In the genomic region with DNA sequence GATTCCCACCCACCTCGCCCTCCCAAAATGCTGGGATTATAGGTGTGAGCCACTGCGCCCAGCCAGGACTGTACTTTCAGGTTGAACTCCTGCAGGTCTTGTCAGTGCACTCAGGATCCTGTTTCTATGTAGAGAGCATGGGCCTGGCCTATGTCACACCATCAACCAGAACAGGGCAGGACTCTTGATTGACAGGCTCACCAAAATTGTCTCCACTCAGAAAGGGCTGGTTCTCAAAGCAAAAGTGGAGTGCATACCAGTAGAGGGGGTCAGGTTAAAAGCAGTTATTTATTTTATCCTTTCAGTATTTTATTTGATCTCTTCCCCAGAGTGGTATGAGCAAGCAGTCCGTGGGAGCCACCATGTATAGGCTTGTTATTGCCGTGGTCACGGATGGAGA, we compare ENCODE assay signal across 22 cellular contexts. TPM values are rescaled to one million over a fixed set of nuclear protein-coding genes. Genes with fewer than 3 reads are reported as not detected.
DNase-seq lines count a peak whose midpoint lies in the region; ATAC-seq, FAIRE-seq and TF ChIP-seq lines count a peak whose summit lies in the region.
"Had no signal": no experiment of that assay in that cellular context is flagged by ENCODE, and none has a peak within 500 bp of the region (broad histone marks: within the 10 kb centered on the region; RNA-seq: fewer than 3 reads in every experiment).

No MANE protein-coding gene starts in this region.

- TF ChIP-seq RAD21 in K562 (CRISPR knock-in tag; conservative IDR thresholded peaks at IDR 0.05 in 1 of 2, IDR thresholded peaks at IDR 0.05 in 1 of 2) = no peak

- no TSS peak for BruUV-seq in K562 (replicated peaks; lab: Mats Ljungman, UMichigan)

- H2BK5ac ChIP-seq in trophoblast cell (ENCODE audit: low read depth, low read length, poor library complexity) = no peak overlapping the region

- peaks cover 29 to 49% of the 10 kb centered on the region in 2 experiments for H3K27me3 ChIP-seq in K562 (ENCODE audit: control insufficient read depth in 2 of 2, insufficient read depth in 2 of 2, low read length in 2 of 2)
- H3K27me3 ChIP-seq in trophoblast cell (ENCODE audit: insufficient read depth, low read length) = no peaks in the 10 kb centered on the region
- H3K27me3 ChIP-seq in stomach = peaks cover 0 to 17% (median 0%) of the 10 kb centered on the region in 3 donors

- TF ChIP-seq EP300 in K562 (IDR thresholded peaks at IDR 0.05; ENCODE audit: low read length) = no peak
- no peak for TF ChIP-seq EP300 in stomach (IDR thresholded peaks at IDR 0.05)

- no peak overlapping the region for H3K4ac ChIP-seq in trophoblast cell (ENCODE audit: low read depth, low read length)

- no peak overlapping the region for H3K9ac ChIP-seq in K562 (ENCODE audit: insufficient read depth in 1 of 2, low read depth in 2 of 2, low read length in 2 of 2)
- no peak overlapping the region for H3K9ac ChIP-seq in trophoblast cell (ENCODE audit: low read length)
- H3K9ac ChIP-seq: BLaER1 treated with 17β-estradiol and CSF1 and Interleukin-3, amounts not matched to agents 10 nM and 100 nM had no signal

- H3K36me3 ChIP-seq in K562 (ENCODE audit: control insufficient read depth, insufficient read depth, low read length) (no peaks in the 10 kb centered on the region), trophoblast cell (ENCODE audit: control insufficient read depth in 1 of 2, insufficient read depth in 2 of 2, low read length in 2 of 2) (no peaks in the 10 kb centered on the region), stomach (no peaks in the 10 kb centered on the region)
- H3K36me3 ChIP-seq: BLaER1 treated with 17β-estradiol and CSF1 and Interleukin-3, amounts not matched to agents 10 nM and 100 nM had no signal

- H4K91ac ChIP-seq in trophoblast cell (ENCODE audit: low read depth, low read length) = no peak overlapping the region

- H3K14ac ChIP-seq in trophoblast cell (ENCODE audit: low read length) = no peak overlapping the region

- H3K4me1 ChIP-seq in K562 (replicated peaks in 1 of 2; ENCODE audit: control insufficient read depth in 2 of 2, insufficient read depth in 2 of 2, low read length in 2 of 2) = no peaks in the 10 kb centered on the region
- peaks cover 0 to 4% of the 10 kb centered on the region in 2 experiments for H3K4me1 ChIP-seq in trophoblast cell (ENCODE audit: control insufficient read depth in 1 of 2, insufficient read depth in 2 of 2, low read length in 2 of 2)
- H3K4me1 ChIP-seq in stomach = no peaks in the 10 kb centered on the region
- H3K4me1 ChIP-seq: Caco-2 had no signal

- H3K4me3 ChIP-seq in K562 (no peak overlapping the region), trophoblast cell (ENCODE audit: low read depth, low read length) (no peak overlapping the region), stomach (no peak overlapping the region)
- H3K4me3 ChIP-seq: BLaER1 treated with 17β-estradiol and CSF1 and Interleukin-3, amounts not matched to agents 10 nM and 100 nM had no signal

- in situ Hi-C loops in K562 (cut with MboI) = loop anchor here (25.0 kb wide), 1 partner anchor 651 kb away; no protein-coding TSS in a partner anchor
- in situ Hi-C loops in ACHN (cut with HindIII; ENCODE audit: low pct_ligation_motif_present, low pct_unique_long_range_greater_than_20kb, low sequenced_read_pairs) = loop anchor here (25.0 kb wide), 1 partner anchor 126 kb away; a partner anchor contains a TSS

- no peak overlapping the region for H4K8ac ChIP-seq in trophoblast cell (ENCODE audit: low read depth, low read length)

- POLR2A ChIA-PET in HEK293T (lab: Yijun Ruan, JAX) (no interaction called here), K562 (lab: Yijun Ruan, JAX) (no interaction called here)

- no peak for TF ChIP-seq POLR2A in K562 (conservative IDR thresholded peaks at IDR 0.05)
- TF ChIP-seq POLR2A in stomach (IDR thresholded peaks at IDR 0.05) = no peak

- H3K23ac ChIP-seq in trophoblast cell (ENCODE audit: low read length) = peak overlapping the region; percentile 70

- H3K9me3 ChIP-seq in K562 (replicated peaks; ENCODE audit: control insufficient read depth, insufficient read depth, low read depth, low read length) (no peaks in the 10 kb centered on the region), trophoblast cell (ENCODE audit: insufficient read depth, low read depth, low read length) (no peaks in the 10 kb centered on the region), stomach (no peaks in the 10 kb centered on the region)
- H3K9me3 ChIP-seq: BLaER1 treated with 17β-estradiol and CSF1 and Interleukin-3, amounts not matched to agents 10 nM and 100 nM; Caco-2 had no signal

- TF ChIP-seq CTCF in K562 (IDR thresholded peaks at IDR 0.05 in 2 of 3, conservative IDR thresholded peaks at IDR 0.05 in 1 of 3; ENCODE audit: insufficient read depth in 2 of 3, low read depth in 1 of 3, low read length in 3 of 3) = no peak
- no peak for TF ChIP-seq CTCF in stomach (IDR thresholded peaks at IDR 0.05)

- ATAC-seq in K562 = peak; percentile 50
- ATAC-seq: CD8-positive, alpha-beta T cell had no signal

- intact Hi-C loops in K562 (cut with micrococcal nuclease) = no loop called here
- intact Hi-C loops in stomach (cut with DNase I; ENCODE audit: low total_unique reads) = no loop called here

- H3K79me1 ChIP-seq in trophoblast cell (ENCODE audit: low read length) = no peaks in the 10 kb centered on the region

- H4K12ac ChIP-seq in trophoblast cell (ENCODE audit: low read depth, low read length) = no peak overlapping the region

- DNase-seq in HEK293T (ENCODE audit: extremely low spot score) (no peak), K562 (ENCODE audit: extremely low read depth in 1 of 4, low spot score in 3 of 4) (no peak), trophoblast cell (no peak), NCI-H1417 (lab: John Stamatoyannopoulos, UW) (no peak), stomach (no peak), ACHN (no peak)
- DNase-seq: 8988T; AML-193; Caco-2; Calu3; CD4-positive, alpha-beta T cell; CD8-positive, alpha-beta T cell; DMS79 treated with DMSO at 0.1 percent for 48 hours; GF-D8 had no signal

- H4K20me1 ChIP-seq in K562 (replicated peaks; ENCODE audit: control insufficient read depth, insufficient read depth, low read length) = no peaks in the 10 kb centered on the region

- H3K27ac ChIP-seq in K562 (ENCODE audit: extremely low read depth, low read depth, low read length) (no peak overlapping the region), trophoblast cell (ENCODE audit: low read depth, low read length) (no peak overlapping the region), stomach (no peak overlapping the region)
- H3K27ac ChIP-seq: BLaER1 treated with 17β-estradiol and CSF1 and Interleukin-3, amounts not matched to agents 10 nM and 100 nM; C4-2B had no signal

- no peak overlapping the region for H2BK120ac ChIP-seq in trophoblast cell (ENCODE audit: insufficient read depth, low read length, poor library complexity)

- no peak overlapping the region for H2BK12ac ChIP-seq in trophoblast cell (ENCODE audit: low read length)

- no peak overlapping the region for H2AK5ac ChIP-seq in trophoblast cell (ENCODE audit: low read length)

- 1% methylated on average over 5 of the region's 5 CpGs for WGBS in K562 (ENCODE audit: insufficient coverage, low coverage, missing lambda C conversion rate)
- no CpG with 5 or more reads among the region's 5 CpGs for WGBS in trophoblast cell (ENCODE audit: extremely low coverage, insufficient coverage, insufficient read length)
- 90 to 93% (median 91%) methylated on average over 5 of the region's 5 CpGs for WGBS in stomach, 5 donors

- H3K4me2 ChIP-seq in K562 (ENCODE audit: insufficient read depth, low read length) = no peak overlapping the region
- H3K4me2 ChIP-seq in trophoblast cell (ENCODE audit: low read length) = no peak overlapping the region
- H3K4me2 ChIP-seq: BLaER1 treated with 17β-estradiol and CSF1 and Interleukin-3, amounts not matched to agents 10 nM and 100 nM had no signal

- CTCF ChIA-PET in HEK293T (lab: Yijun Ruan, JAX) = no interaction called here
- CTCF ChIA-PET in K562 (lab: Yijun Ruan, JAX; ENCODE audit: low intra/inter-chr PET ratio) = no interaction called here

- no peak overlapping the region for H3K18ac ChIP-seq in trophoblast cell (ENCODE audit: low read length)

- FAIRE-seq in K562 (lab: Jason Lieb, UNC) = no peak
- FAIRE-seq: A204.1, D721Med, G401.6, GM12891, GM19239 had no signal

- no peak overlapping the region for H2AFZ ChIP-seq in K562 (ENCODE audit: low read depth, low read length)
- no peak overlapping the region for H2AFZ ChIP-seq in trophoblast cell (ENCODE audit: insufficient read depth, low read length, poor library complexity)

- no peaks in the 10 kb centered on the region for H3K79me2 ChIP-seq in K562 (ENCODE audit: control insufficient read depth, insufficient read depth, low read length)
- H3K79me2 ChIP-seq in trophoblast cell (ENCODE audit: control insufficient read depth, insufficient read depth, low read length, poor library complexity) = no peaks in the 10 kb centered on the region

- H3K9me1 ChIP-seq in K562 (ENCODE audit: control insufficient read depth, insufficient read depth, low read length) = no peaks in the 10 kb centered on the region

TF ChIP-seq in HEK293T, 16 proteins besides CTCF, POLR2A, EP300 and RAD21 (continues in another document):
- no peak for TF ChIP-seq ELF4 (IDR thresholded peaks at IDR 0.05)

TF ChIP-seq in K562, 482 proteins besides CTCF, POLR2A, EP300 and RAD21 (continues in another document):
- TF ChIP-seq MECOM (CRISPR knock-in tag; IDR thresholded peaks at IDR 0.05) = no peak

RNA-seq across cellular contexts. Expression of a gene that starts 27.4 kb away (rescaled TPM):
- total RNA-seq in K562 (2011; cell fraction: chromatin; rRNA removed; ENCODE audit: low replicate concordance) = not detected in 2 replicates
- total RNA-seq in K562 (2011; cell fraction: nucleolus; rRNA removed) = not detected in 2 replicates
- total RNA-seq in K562 (2011; cell fraction: nucleoplasm; rRNA removed) = not detected in 2 replicates
- total RNA-seq in K562 (2014; rRNA removed) (not detected in 2 replicates), K562 (2014; rRNA removed; fragmentation: Illumina TruSeq; extraction: Trizol) (not detected in 2 replicates), K562 (2015; rRNA removed; fragmentation: Illumina TruSeq; extraction: Trizol) (0.08 TPM in 1 of 2 replicates, not detected in the other), K562 (2021) (0.07 and 0.13 TPM in 2 replicates), stomach (not detected)
- polyA plus RNA-seq in K562 (2011; rRNA removed) (0.04 TPM in 2 replicates), K562 (2014; fragmentation: Illumina TruSeq; extraction: Trizol) (0.07 TPM in 1 of 2 replicates, not detected in the other), K562 (2014; fragmentation: Nextera tagmentation; extraction: Ambion mirVana) (not detected), K562 (2014; rRNA removed) (not detected in 2 replicates), stomach (under 1 TPM in 1 of 3 donors, not detected in 2; 0.12 TPM)
- 0.06 TPM in 1 of 2 replicates, not detected in the other for polyA plus RNA-seq in K562 (2011; cell fraction: cytosol; rRNA removed)
- 0.06 and 0.07 TPM in 2 replicates for polyA plus RNA-seq in K562 (2011; cell fraction: nucleus; rRNA removed)
- polyA plus RNA-seq in K562 (2012) = 0.04 and 0.05 TPM in 2 replicates
- polyA minus RNA-seq in K562 (2011; rRNA and poly(A)+ RNA removed) = not detected in 2 replicates
- polyA minus RNA-seq in K562 (2011; cell fraction: cytosol; rRNA and poly(A)+ RNA removed) = not detected in 2 replicates
- polyA minus RNA-seq in K562 (2011; cell fraction: nucleus; rRNA and poly(A)+ RNA removed) = not detected in 2 replicates
- 0.15 and 0.22 TPM in 2 replicates for polyA plus RNA-seq in trophoblast cell (2013)
- total RNA-seq: B cell, Caco-2 had no signal
